1 cellular context compared by ENCODE assay signal in the genomic region with DNA sequence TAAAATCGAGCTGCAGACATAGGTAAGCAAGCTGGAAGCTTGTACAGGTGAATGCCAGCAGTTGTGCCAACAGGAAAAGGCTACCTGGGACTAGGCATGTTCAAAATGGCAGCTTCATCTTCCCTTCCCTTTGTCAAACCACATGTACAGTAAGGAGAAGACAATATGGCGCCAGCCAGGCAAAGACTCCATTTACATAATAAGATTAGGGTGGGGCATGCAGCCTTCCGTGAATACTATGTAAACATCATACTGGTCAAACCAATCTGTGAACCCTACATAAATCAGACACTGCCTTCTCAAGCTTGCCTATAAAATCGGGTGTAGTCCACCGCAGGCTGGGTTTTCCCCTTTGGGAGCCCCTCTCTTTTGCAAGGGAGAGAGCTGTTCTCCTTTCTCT.
TF ChIP-seq lines count a peak whose summit lies in the region.

No MANE protein-coding gene starts in this region.

TF ChIP-seq in HepG2, 621 proteins besides CTCF, POLR2A, EP300 and RAD21 (continued from another document):
- TF ChIP-seq, protein P1, sequence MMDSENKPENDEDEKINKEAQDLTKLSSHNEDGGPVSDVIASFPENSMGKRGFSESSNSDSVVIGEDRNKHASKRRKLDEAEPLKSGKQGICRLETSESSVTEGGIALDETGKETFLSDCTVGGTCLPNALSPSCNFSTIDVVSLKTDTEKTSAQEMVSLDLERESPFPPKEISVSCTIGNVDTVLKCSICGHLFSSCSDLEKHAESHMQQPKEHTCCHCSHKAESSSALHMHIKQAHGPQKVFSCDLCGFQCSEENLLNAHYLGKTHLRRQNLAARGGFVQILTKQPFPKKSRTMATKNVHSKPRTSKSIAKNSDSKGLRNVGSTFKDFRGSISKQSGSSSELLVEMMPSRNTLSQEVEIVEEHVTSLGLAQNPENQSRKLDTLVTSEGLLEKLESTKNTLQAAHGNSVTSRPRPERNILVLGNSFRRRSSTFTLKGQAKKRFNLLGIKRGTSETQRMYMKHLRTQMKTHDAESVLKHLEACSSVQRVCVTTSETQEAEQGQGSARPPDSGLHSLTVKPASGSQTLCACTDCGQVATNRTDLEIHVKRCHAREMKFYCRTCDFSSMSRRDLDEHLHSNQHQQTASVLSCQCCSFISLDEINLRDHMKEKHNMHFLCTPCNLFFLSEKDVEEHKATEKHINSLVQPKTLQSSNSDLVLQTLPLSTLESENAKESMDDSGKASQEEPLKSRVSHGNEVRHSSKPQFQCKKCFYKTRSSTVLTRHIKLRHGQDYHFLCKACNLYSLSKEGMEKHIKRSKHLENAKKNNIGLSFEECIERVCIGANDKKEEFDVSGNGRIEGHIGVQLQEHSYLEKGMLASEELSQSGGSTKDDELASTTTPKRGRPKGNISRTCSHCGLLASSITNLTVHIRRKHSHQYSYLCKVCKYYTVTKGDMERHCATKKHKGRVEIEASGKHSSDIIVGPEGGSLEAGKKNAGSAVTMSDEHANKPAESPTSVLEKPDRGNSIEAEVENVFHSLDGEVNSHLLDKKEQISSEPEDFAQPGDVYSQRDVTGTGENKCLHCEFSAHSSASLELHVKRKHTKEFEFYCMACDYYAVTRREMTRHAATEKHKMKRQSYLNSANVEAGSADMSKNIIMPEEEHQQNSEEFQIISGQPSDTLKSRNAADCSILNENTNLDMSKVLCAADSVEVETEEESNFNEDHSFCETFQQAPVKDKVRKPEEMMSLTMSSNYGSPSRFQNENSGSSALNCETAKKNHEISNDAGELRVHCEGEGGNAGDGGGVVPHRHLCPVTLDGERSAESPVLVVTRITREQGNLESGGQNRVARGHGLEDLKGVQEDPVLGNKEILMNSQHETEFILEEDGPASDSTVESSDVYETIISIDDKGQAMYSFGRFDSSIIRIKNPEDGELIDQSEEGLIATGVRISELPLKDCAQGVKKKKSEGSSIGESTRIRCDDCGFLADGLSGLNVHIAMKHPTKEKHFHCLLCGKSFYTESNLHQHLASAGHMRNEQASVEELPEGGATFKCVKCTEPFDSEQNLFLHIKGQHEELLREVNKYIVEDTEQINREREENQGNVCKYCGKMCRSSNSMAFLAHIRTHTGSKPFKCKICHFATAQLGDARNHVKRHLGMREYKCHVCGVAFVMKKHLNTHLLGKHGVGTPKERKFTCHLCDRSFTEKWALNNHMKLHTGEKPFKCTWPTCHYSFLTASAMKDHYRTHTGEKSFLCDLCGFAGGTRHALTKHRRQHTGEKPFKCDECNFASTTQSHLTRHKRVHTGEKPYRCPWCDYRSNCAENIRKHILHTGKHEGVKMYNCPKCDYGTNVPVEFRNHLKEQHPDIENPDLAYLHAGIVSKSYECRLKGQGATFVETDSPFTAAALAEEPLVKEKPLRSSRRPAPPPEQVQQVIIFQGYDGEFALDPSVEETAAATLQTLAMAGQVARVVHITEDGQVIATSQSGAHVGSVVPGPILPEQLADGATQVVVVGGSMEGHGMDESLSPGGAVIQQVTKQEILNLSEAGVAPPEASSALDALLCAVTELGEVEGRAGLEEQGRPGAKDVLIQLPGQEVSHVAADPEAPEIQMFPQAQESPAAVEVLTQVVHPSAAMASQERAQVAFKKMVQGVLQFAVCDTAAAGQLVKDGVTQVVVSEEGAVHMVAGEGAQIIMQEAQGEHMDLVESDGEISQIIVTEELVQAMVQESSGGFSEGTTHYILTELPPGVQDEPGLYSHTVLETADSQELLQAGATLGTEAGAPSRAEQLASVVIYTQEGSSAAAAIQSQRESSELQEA (CRISPR knock-in tag; IDR thresholded peaks at IDR 0.05; ENCODE audit: not compliant biosample characterization), result no peak
- TF ChIP-seq SMC3 (IDR thresholded peaks at IDR 0.05; ENCODE audit: low read length) (no peak), ZNF44 (CRISPR knock-in tag; IDR thresholded peaks at IDR 0.05) (no peak), ZNF567 (CRISPR knock-in tag; IDR thresholded peaks at IDR 0.05; ENCODE audit: borderline replicate concordance) (no peak), ZNF83 (CRISPR knock-in tag; IDR thresholded peaks at IDR 0.05; ENCODE audit: borderline replicate concordance) (no peak)
TF ChIP-seq in HepG2: peak in this region for 0.
